In genomic region chr2:46878886-46879285, GRCh38 we compare ENCODE assay signal across 12 cellular contexts. TPM values are rescaled to one million over a fixed set of nuclear protein-coding genes. Genes with fewer than 3 reads are reported as not detected.
DNase-seq lines count a peak whose midpoint lies in the region; ATAC-seq and TF ChIP-seq lines count a peak whose summit lies in the region.
"Had no signal": no experiment of that assay in that cellular context is flagged by ENCODE, and none has a peak within 500 bp of the region (broad histone marks: within the 10 kb centered on the region; RNA-seq: fewer than 3 reads in every experiment).

No MANE protein-coding gene starts in this region.

- TF ChIP-seq EP300 in SK-N-SH (IDR thresholded peaks at IDR 0.05; ENCODE audit: borderline replicate concordance in 1 of 2, low read depth in 1 of 2, low read length in 1 of 2) = 0 out of 4 replicates have a peak, but pooled peaks of 1 of the 2 experiments have one; percentile 37

- H3K9ac ChIP-seq in SK-N-SH = no peak overlapping the region

- ATAC-seq in GM21390 (IDR thresholded peaks at IDR 0.05; ENCODE audit: unreplicated experiment) (no peak), HG03342 (IDR thresholded peaks at IDR 0.05; ENCODE audit: unreplicated experiment) (no peak)
- ATAC-seq: activated T-cell treated with anti-CD3 and anti-CD28 coated beads, Interleukin-2, amount 50 U/mL, for 72 hours had no signal

- CTCF ChIA-PET in AG04450 (lab: Charles Lee) = interaction anchor here (0.6 kb wide), 1 partner anchor 18 kb away, joined by 3 read pairs; no protein-coding TSS in a partner anchor
- CTCF ChIA-PET in SK-N-SH (lab: Yijun Ruan, JAX) = interaction anchor here (0.6 to 0.9 kb wide), 2 partner anchors 62 to 103 kb away, joined by 3 read pairs; no protein-coding TSS in a partner anchor

- peaks cover 36% of the 10 kb centered on the region for H3F3A ChIP-seq in SK-N-SH (replicated peaks; ENCODE audit: insufficient read depth)

- H3K4me1 Mint-ChIP-seq in endothelial cell (ENCODE audit: unreplicated experiment) = no peaks in the 10 kb centered on the region

- H3K4me3 ChIP-seq in AG04450 (ENCODE audit: low read depth, low read length) (no peak overlapping the region), SK-N-SH (ENCODE audit: low read depth in 2 of 2, low read length in 1 of 2) (no peak overlapping the region)

- no peaks in the 10 kb centered on the region for H3K36me3 Mint-ChIP-seq in endothelial cell (ENCODE audit: low read depth, unreplicated experiment)

- H3K27ac ChIP-seq in AG04450 (ENCODE audit: low read depth, low read length) (peak overlapping the region; percentile 68), SK-N-SH (ENCODE audit: low read depth in 2 of 2, low read length in 1 of 2) (peak overlapping the region; percentile 5 to 76; a peak in 3 of 4 replicates)

- no peaks in the 10 kb centered on the region for H4K20me1 ChIP-seq in SK-N-SH (ENCODE audit: insufficient read depth)

- no peaks in the 10 kb centered on the region for H3K79me2 ChIP-seq in SK-N-SH (ENCODE audit: insufficient read depth)

- H3K36me3 ChIP-seq in SK-N-SH (replicated peaks in 1 of 2; ENCODE audit: control insufficient read depth in 1 of 2, insufficient read depth in 2 of 2, low read length in 1 of 2) = no peaks in the 10 kb centered on the region

- no peaks in the 10 kb centered on the region for H3K27me3 Mint-ChIP-seq in endothelial cell (ENCODE audit: unreplicated experiment)

- H3K27ac Mint-ChIP-seq in endothelial cell (ENCODE audit: unreplicated experiment) = no peak overlapping the region
- H3K27ac Mint-ChIP-seq: activated T-cell treated with anti-CD3 and anti-CD28 coated beads, Interleukin-2, amount 50 U/mL, for 72 hours; T-helper 2 cell treated with Interferon-gamma antibody and Interleukin-4, amounts not matched to agents 5 μg/mL and 100 μg/mL, for 36 hours had no signal

- DNase-seq in AG04450 (ENCODE audit: low read depth, low spot score) = no peak
- peak; percentile 78 for DNase-seq in SK-N-SH
- peak; percentile 77 for DNase-seq in foreskin melanocyte
- DNase-seq in myocyte (ENCODE audit: low read depth) = peak; percentile 94
- no peak for DNase-seq in endothelial cell (ENCODE audit: low spot score)
- no peak for DNase-seq in stimulated activated CD4-positive, alpha-beta T cell treated with anti-CD3 and anti-CD28 coated beads, Interleukin-1b, Interleukin-23, amount 100 ng/mL, for 48 hours
- DNase-seq: activated T-cell treated with anti-CD3 and anti-CD28 coated beads, Interleukin-2, amount 50 U/mL, for 72 hours; Kasumi-1; NCI-H82 had no signal

- TF ChIP-seq CTCF in AG04450 (IDR thresholded peaks at IDR 0.05; ENCODE audit: low read depth, low read length) (peak; percentile 7; the same call in 1 of the 2 replicates), SK-N-SH (IDR thresholded peaks at IDR 0.05) (0 out of 2 replicates have a peak, but pooled peaks have one; percentile 18), endothelial cell (IDR thresholded peaks at IDR 0.05; ENCODE audit: unreplicated experiment) (no peak)

- TF ChIP-seq RAD21 in SK-N-SH (IDR thresholded peaks at IDR 0.05; ENCODE audit: low read length) = peak; percentile 37

- no peak overlapping the region for H2AFZ ChIP-seq in SK-N-SH (ENCODE audit: low read depth)

- peaks cover 25 to 38% of the 10 kb centered on the region in 2 experiments; a peak in 3 of 4 replicates for H3K4me1 ChIP-seq in SK-N-SH (ENCODE audit: control insufficient read depth in 1 of 2, insufficient read depth in 2 of 2, low read depth in 1 of 2, low read length in 1 of 2)

- no peak overlapping the region for H3K4me2 ChIP-seq in SK-N-SH

- no peaks in the 10 kb centered on the region for H3K9me3 Mint-ChIP-seq in endothelial cell (ENCODE audit: unreplicated experiment)
- H3K9me3 Mint-ChIP-seq: activated T-cell treated with anti-CD3 and anti-CD28 coated beads, Interleukin-2, amount 50 U/mL, for 72 hours; T-helper 2 cell treated with Interferon-gamma antibody and Interleukin-4, amounts not matched to agents 5 μg/mL and 100 μg/mL, for 36 hours had no signal

- POLR2A ChIA-PET in AG04450 (lab: Yijun Ruan, JAX) = interaction anchor here (0.7 kb wide), 1 partner anchor 64 kb away, joined by 3 read pairs; no protein-coding TSS in a partner anchor
- POLR2A ChIA-PET in SK-N-SH (lab: Yijun Ruan, JAX) = no interaction called here

- no peaks in the 10 kb centered on the region for H3K9me3 ChIP-seq in AG04450 (ENCODE audit: control insufficient read depth, insufficient read depth, low read length)
- H3K9me3 ChIP-seq in SK-N-SH = no peaks in the 10 kb centered on the region

- no peaks in the 10 kb centered on the region for H3K9me2 ChIP-seq in SK-N-SH

- WGBS in SK-N-SH (ENCODE audit: low lambda C conversion rate) = 59% methylated on average over 8 of the region's 8 CpGs

- H3K27me3 ChIP-seq in AG04450 (ENCODE audit: control insufficient read depth, insufficient read depth, low read length) (no peaks in the 10 kb centered on the region), SK-N-SH (ENCODE audit: insufficient read depth) (no peaks in the 10 kb centered on the region)

- H3K4me3 Mint-ChIP-seq in endothelial cell (ENCODE audit: unreplicated experiment) = no peak overlapping the region
- H3K4me3 Mint-ChIP-seq: activated T-cell treated with anti-CD3 and anti-CD28 coated beads, Interleukin-2, amount 50 U/mL, for 72 hours; T-helper 2 cell treated with Interferon-gamma antibody and Interleukin-4, amounts not matched to agents 5 μg/mL and 100 μg/mL, for 36 hours had no signal

TF ChIP-seq in SK-N-SH, 30 proteins besides CTCF, POLR2A, EP300 and RAD21:
- no peak for TF ChIP-seq RXRA (IDR thresholded peaks at IDR 0.05; ENCODE audit: borderline replicate concordance, low read depth)
- TF ChIP-seq MXI1 (IDR thresholded peaks at IDR 0.05; ENCODE audit: low read depth, low read length) = peak; percentile 35; the same call in 1 of the 2 replicates
- no peak for TF ChIP-seq TEAD4 (IDR thresholded peaks at IDR 0.05; ENCODE audit: borderline replicate concordance, insufficient read depth)
- no peak for TF ChIP-seq USF2 (IDR thresholded peaks at IDR 0.05; ENCODE audit: borderline replicate concordance, low read depth, low read length)
- TF ChIP-seq GATA2 (CRISPR knock-in tag; IDR thresholded peaks at IDR 0.05) = no peak
- TF ChIP-seq MEF2A (IDR thresholded peaks at IDR 0.05; ENCODE audit: borderline replicate concordance, low read depth) = no peak
- no peak for TF ChIP-seq FOXJ3 (CRISPR knock-in tag; IDR thresholded peaks at IDR 0.05)
- no peak for TF ChIP-seq TCF12 (IDR thresholded peaks at IDR 0.05)
- no peak for TF ChIP-seq TAF1 (IDR thresholded peaks at IDR 0.05; ENCODE audit: borderline replicate concordance, low read depth, low read length)
- TF ChIP-seq CHD2 (IDR thresholded peaks at IDR 0.05; ENCODE audit: low read length, partially characterized antibody) = peak; percentile 61
- TF ChIP-seq ZBTB33 (IDR thresholded peaks at IDR 0.05; ENCODE audit: borderline replicate concordance, low read depth) = no peak
- peak; percentile 54; the same call in 1 of the 2 replicates for TF ChIP-seq RCOR1 (IDR thresholded peaks at IDR 0.05; ENCODE audit: low read length)
- TF ChIP-seq FOSL2 (IDR thresholded peaks at IDR 0.05; ENCODE audit: borderline replicate concordance, low read depth) = no peak
- TF ChIP-seq ELF1 (IDR thresholded peaks at IDR 0.05) = no peak
TF ChIP-seq in SK-N-SH: peak in this region for 3.

RNA-seq across cellular contexts. Expression of gene MCFD2, which starts 36.7 kb away (rescaled TPM):
- polyA plus RNA-seq in AG04450 (2011; rRNA removed) = 176 and 231 TPM in 2 replicates
- 125 and 128 TPM in 2 replicates for polyA minus RNA-seq in AG04450 (2011; rRNA and poly(A)+ RNA removed)
- 88.2 and 123 TPM in 2 replicates for polyA plus RNA-seq in SK-N-SH (2012; rRNA removed)
- polyA plus RNA-seq in SK-N-SH (2012; cell fraction: cytosol; rRNA removed) = 123 and 126 TPM in 2 replicates
- 41.1 and 69.7 TPM in 2 replicates for polyA plus RNA-seq in SK-N-SH (2012; cell fraction: nucleus; rRNA removed)
- 51.8 and 66.7 TPM in 2 replicates for total RNA-seq in myocyte
- 63.8 TPM for polyA plus RNA-seq in myocyte (2012)
- total RNA-seq in endothelial cell (ENCODE audit: unreplicated experiment) = 121 TPM

Comparison
In these comparisons a context has a peak if more than half of its experiments do, and no peak if none do; other contexts are left out.
1. DNase-seq: peak in SK-N-SH (single experiment), foreskin melanocyte (single experiment) and myocyte (single experiment); none in AG04450 (single experiment), endothelial cell (single experiment) and stimulated activated CD4-positive, alpha-beta T cell treated with anti-CD3 and anti-CD28 coated beads, Interleukin-1b, Interleukin-23, amount 100 ng/mL, for 48 hours (single experiment).